In genomic region chr9:104099630-104100029, GRCh38 we compare ENCODE assay signal across 35 cellular contexts.
"Had no signal": no experiment of that assay in that cellular context is flagged by ENCODE, and none has a peak within 500 bp of the region (broad histone marks: within the 10 kb centered on the region; RNA-seq: fewer than 3 reads in every experiment).

No MANE protein-coding gene starts in this region.

- H3K4me3 ChIP-seq: MG63 had no signal

- H3K27me3 ChIP-seq: MG63 had no signal

- H3K9ac ChIP-seq: KMS-11 had no signal

- DNase-seq: Karpas-422, Kasumi-1, MG63, MM.1S, MV-4-11, NCI-H1048, NCI-H1092, NCI-H1092 treated with DMSO at 0.1 percent for 48 hours, NCI-H1105, NCI-H1105 treated with DMSO at 0.1 percent for 48 hours, NCI-H1417, NCI-H1436, NCI-H1436 treated with DMSO at 0.1 percent for 48 hours, NCI-H146, NCI-H1694, NCI-H1694 treated with DMSO at 0.1 percent for 48 hours, NCI-H187, NCI-H187 treated with DMSO at 0.1 percent for 48 hours, NCI-H1930, NCI-H2029, NCI-H2029 treated with DMSO at 0.1 percent for 48 hours, NCI-H2081, NCI-H2081 treated with DMSO at 0.1 percent for 48 hours, NCI-H2107, NCI-H2171, NCI-H2171 treated with DMSO at 0.1 percent for 48 hours, NCI-H2227 treated with DMSO at 0.1 percent for 48 hours, NCI-H226, NCI-H345, NCI-H446, NCI-H446 treated with DMSO at 0.1 percent for 48 hours, NCI-H510A, NCI-H510A treated with DMSO at 0.1 percent for 48 hours, NCI-H524 had no signal

- H3K4me2 ChIP-seq: KMS-11 had no signal

- H3K9me3 ChIP-seq: MG63 had no signal

- H3K27ac ChIP-seq: KMS-11 had no signal
